ENCODE assay signal across 8 cellular contexts in genomic region chr16:67504190-67505021, GRCh38. TPM values are rescaled to one million over a fixed set of nuclear protein-coding genes. Genes with fewer than 3 reads are reported as not detected.
A peak's percentile ranks its signal among the peaks of the same experiment; 100 is the strongest.
DNase-seq lines count a peak whose midpoint lies in the region; ATAC-seq, FAIRE-seq and TF ChIP-seq lines count a peak whose summit lies in the region.

No MANE protein-coding gene starts in this region.

- H3K36me3 ChIP-seq in GM12878 (ENCODE audit: control insufficient read depth in 2 of 2, insufficient read depth in 2 of 2, low read length in 1 of 2) (no peaks in the 10 kb centered on the region), parathyroid adenoma (ENCODE audit: control insufficient read depth, insufficient read depth, low read length) (no peaks in the 10 kb centered on the region)

- no peak for TF ChIP-seq RAD21 in GM12878 (IDR thresholded peaks at IDR 0.05; ENCODE audit: insufficient read depth, low read depth, low read length)

- H2AFZ ChIP-seq in GM12878 (ENCODE audit: control insufficient read depth, low read depth, low read length) (no peak overlapping the region), parathyroid adenoma (no peak overlapping the region)

- no peak for TF ChIP-seq POLR2A in GM12878 (IDR thresholded peaks at IDR 0.05; ENCODE audit: low read depth, low read length)

- POLR2A ChIA-PET in GM12878 (lab: Charles Lee) = no interaction called here

- SMC1A ChIA-PET in GM12878 (lab: Charles Lee; ENCODE audit: uncharacterized antibody, unreplicated experiment) = interaction anchor here (0.9 to 4.2 kb wide), 3 partner anchors 10 to 16 kb away, joined by 3 to 21 read pairs (median 3); no protein-coding TSS in a partner anchor

- H3K9ac ChIP-seq in GM12878 (ENCODE audit: control insufficient read depth, insufficient read depth, low read length) (no peak overlapping the region), parathyroid adenoma (no peak overlapping the region)

- DNase-seq in NCI-H748 treated with DMSO at 0.1 percent for 48 hours (lab: John Stamatoyannopoulos, UW) (peak; percentile 11), GM12878 (ENCODE audit: low read depth, low spot score) (no peak), NCI-H82 (lab: John Stamatoyannopoulos, UW) (no peak), cortex of kidney (lab: John Stamatoyannopoulos, UW) (no peak)

- BruUV-seq in GM12878 (replicated peaks; lab: Mats Ljungman, UMichigan) = no TSS peak

- 48% methylated on average over 8 of the region's 8 CpGs for WGBS in GM12878 (ENCODE audit: insufficient coverage, insufficient replicate concordance, low lambda C conversion rate, missing lambda C conversion rate)

- no peak for TF ChIP-seq EP300 in GM12878 (IDR thresholded peaks at IDR 0.05; ENCODE audit: borderline replicate concordance in 1 of 2, control insufficient read depth in 1 of 2, low read depth in 2 of 2, low read length in 2 of 2)

- no peaks in the 10 kb centered on the region for H4K20me1 ChIP-seq in GM12878 (ENCODE audit: control insufficient read depth, insufficient read depth)

- H3K4me3 ChIP-seq in GM12878 (no peak overlapping the region), parathyroid adenoma (ENCODE audit: low read depth, low read length) (no peak overlapping the region)

- H3K4me1 ChIP-seq in GM12878 (ENCODE audit: control insufficient read depth, insufficient read depth, low read length) (peaks cover 15% of the 10 kb centered on the region), parathyroid adenoma (no peaks in the 10 kb centered on the region)

- no peaks in the 10 kb centered on the region for H3K9me3 ChIP-seq in GM12878 (replicated peaks; ENCODE audit: control insufficient read depth, insufficient read depth, low read length)
- no peaks in the 10 kb centered on the region for H3K9me3 ChIP-seq in parathyroid adenoma (ENCODE audit: control insufficient read depth, low read length)

- in situ Hi-C loops in GM12878 (cut with MboI) = no loop called here

- H3K4me2 ChIP-seq in GM12878 (ENCODE audit: control insufficient read depth, insufficient read depth) (no peak overlapping the region), parathyroid adenoma (ENCODE audit: low read length) (no peak overlapping the region)

- intact Hi-C loops in GM12878 (cut with micrococcal nuclease; ENCODE audit: unreplicated experiment) = no loop called here

- H3K27me3 ChIP-seq in GM12878 (replicated peaks in 1 of 2; ENCODE audit: control insufficient read depth in 2 of 2, insufficient read depth in 2 of 2, low read length in 1 of 2) = no peaks in the 10 kb centered on the region
- H3K27me3 ChIP-seq in parathyroid adenoma (ENCODE audit: control insufficient read depth, insufficient read depth, low read length) = no peaks in the 10 kb centered on the region

- H3K27ac ChIP-seq in GM12878 (ENCODE audit: control insufficient read depth, insufficient read depth) = no peak overlapping the region
- H3K27ac ChIP-seq in parathyroid adenoma = peak overlapping the region; percentile 39

- ATAC-seq in GM18861 (IDR thresholded peaks at IDR 0.05; ENCODE audit: unreplicated experiment) = peak; percentile 80
- peak; percentile 25; the same call in 2 of the 3 replicates for ATAC-seq in GM12878
- no peak for ATAC-seq in GM19395 (IDR thresholded peaks at IDR 0.05; ENCODE audit: unreplicated experiment)
- no peak for ATAC-seq in HG03565 (IDR thresholded peaks at IDR 0.05; ENCODE audit: unreplicated experiment)

- FAIRE-seq in GM12878 (lab: Jason Lieb, UNC) = peak; percentile 69

- RAD21 ChIA-PET in GM12878 (lab: Charles Lee; ENCODE audit: unreplicated experiment) = interaction anchor here (0.8 to 1.4 kb wide), 2 partner anchors 10 kb away, joined by 3 to 5 read pairs; no protein-coding TSS in a partner anchor

- CTCF ChIA-PET in GM12878 (lab: Yijun Ruan, JAX) = interaction anchor here (0.8 to 3.1 kb wide), 4 partner anchors 10 to 17 kb away, joined by 4 to 18 read pairs (median 10); no protein-coding TSS in a partner anchor

- TF ChIP-seq CTCF in GM12878 (IDR thresholded peaks at IDR 0.05 in 2 of 3, conservative IDR thresholded peaks at IDR 0.05 in 1 of 3; ENCODE audit: control insufficient read depth in 2 of 3, extremely low read depth in 1 of 3, insufficient read depth in 1 of 3, low read depth in 3 of 3, low read length in 3 of 3) = no peak
- no peak for TF ChIP-seq CTCF in parathyroid adenoma (IDR thresholded peaks at IDR 0.05)

- no peaks in the 10 kb centered on the region for H3K79me2 ChIP-seq in GM12878 (ENCODE audit: control insufficient read depth, insufficient read depth, low read length)
- no peaks in the 10 kb centered on the region for H3K79me2 ChIP-seq in parathyroid adenoma

TF ChIP-seq in GM12878, 131 proteins besides CTCF, POLR2A, EP300 and RAD21 (continues in another document):
- TF ChIP-seq EED (IDR thresholded peaks at IDR 0.05; ENCODE audit: low read depth) = 0 out of 2 replicates have a peak, but pooled peaks have one; percentile 21

RNA-seq across cellular contexts. Expression of gene AGRP, which starts 21.1 kb away (rescaled TPM):
- total RNA-seq in GM12878 (2013; cell fraction: nucleolus; rRNA removed) = not detected in 2 replicates
- total RNA-seq in GM12878 (2014; rRNA removed) = not detected in 2 replicates
- not detected in 2 replicates for total RNA-seq in GM12878 (2014; rRNA removed; fragmentation: Illumina TruSeq; extraction: Trizol)
- not detected in 2 replicates for total RNA-seq in GM12878 (2021)
- not detected for polyA plus RNA-seq in GM12878 (2011; ENCODE audit: low read depth)
- polyA plus RNA-seq in GM12878 (2011; rRNA removed) = not detected in 2 replicates
- not detected in 2 replicates for polyA plus RNA-seq in GM12878 (2011; cell fraction: cytosol; rRNA removed)
- polyA plus RNA-seq in GM12878 (2011; cell fraction: nucleus; rRNA removed) = not detected in 2 replicates
- polyA plus RNA-seq in GM12878 (2012) = 0.27 TPM in 1 of 2 replicates, not detected in the other
- not detected in 2 replicates for polyA plus RNA-seq in GM12878 (2014; fragmentation: Illumina TruSeq; extraction: Trizol)
- polyA plus RNA-seq in GM12878 (2014; fragmentation: Nextera tagmentation; extraction: Ambion mirVana) = under 1 TPM; 0.16 to 0.34 TPM
- polyA plus RNA-seq in GM12878 (2014; rRNA removed) = 0.27 TPM in 1 of 2 replicates, not detected in the other
- under 1 TPM; 0.72 to 0.75 TPM for polyA plus RNA-seq in GM12878 (2016; fragmentation: Nextera tagmentation; extraction: Ambion mirVana)
- polyA minus RNA-seq in GM12878 (2011; rRNA and poly(A)+ RNA removed) = not detected in 2 replicates
- polyA minus RNA-seq in GM12878 (2011; cell fraction: cytosol; rRNA and poly(A)+ RNA removed) = not detected in 2 replicates
- polyA minus RNA-seq in GM12878 (2011; cell fraction: nucleus; rRNA and poly(A)+ RNA removed) = not detected in 2 replicates

RNA-seq across cellular contexts. Expression of gene ATP6V0D1, which starts 23.4 kb away (rescaled TPM):
- 17.4 and 19.9 TPM in 2 replicates for total RNA-seq in GM12878 (2013; cell fraction: nucleolus; rRNA removed)
- total RNA-seq in GM12878 (2014; rRNA removed) (72.4 and 73.8 TPM in 2 replicates), GM12878 (2014; rRNA removed; fragmentation: Illumina TruSeq; extraction: Trizol) (41.8 and 50.2 TPM in 2 replicates), GM12878 (2021) (67.7 and 71.6 TPM in 2 replicates)
- polyA plus RNA-seq in GM12878 (2011; ENCODE audit: low read depth) = 36.5 TPM
- polyA plus RNA-seq in GM12878 (2011; rRNA removed) (24.5 and 56.5 TPM in 2 replicates), GM12878 (2014; fragmentation: Illumina TruSeq; extraction: Trizol) (35.1 and 72.2 TPM in 2 replicates), GM12878 (2014; fragmentation: Nextera tagmentation; extraction: Ambion mirVana) (10 to 100 TPM; 28.1 to 30.2 TPM), GM12878 (2014; rRNA removed) (69.0 and 81.4 TPM in 2 replicates), GM12878 (2016; fragmentation: Nextera tagmentation; extraction: Ambion mirVana) (100 to 1,000 TPM; 126 to 141 TPM)
- 108 and 129 TPM in 2 replicates for polyA plus RNA-seq in GM12878 (2011; cell fraction: cytosol; rRNA removed)
- 47.1 and 63.7 TPM in 2 replicates for polyA plus RNA-seq in GM12878 (2011; cell fraction: nucleus; rRNA removed)
- 48.2 and 55.4 TPM in 2 replicates for polyA plus RNA-seq in GM12878 (2012)
- 121 and 140 TPM in 2 replicates for polyA minus RNA-seq in GM12878 (2011; rRNA and poly(A)+ RNA removed)
- polyA minus RNA-seq in GM12878 (2011; cell fraction: cytosol; rRNA and poly(A)+ RNA removed) = 42.8 and 49.1 TPM in 2 replicates
- 13.9 and 24.0 TPM in 2 replicates for polyA minus RNA-seq in GM12878 (2011; cell fraction: nucleus; rRNA and poly(A)+ RNA removed)

RNA-seq across cellular contexts. Expression of gene RIPOR1, which starts 24.2 kb away (rescaled TPM):
- total RNA-seq in GM12878 (2013; cell fraction: nucleolus; rRNA removed) = 30.2 and 35.1 TPM in 2 replicates
- total RNA-seq in GM12878 (2014; rRNA removed) = 5.2 and 7.0 TPM in 2 replicates
- total RNA-seq in GM12878 (2014; rRNA removed; fragmentation: Illumina TruSeq; extraction: Trizol) = 2.6 and 2.8 TPM in 2 replicates
- 28.5 and 37.0 TPM in 2 replicates for total RNA-seq in GM12878 (2021)
- polyA plus RNA-seq in GM12878 (2011; ENCODE audit: low read depth) = 6.2 TPM
- polyA plus RNA-seq in GM12878 (2011; rRNA removed) = 1.2 and 2.0 TPM in 2 replicates
- polyA plus RNA-seq in GM12878 (2011; cell fraction: cytosol; rRNA removed) = 1.1 and 1.9 TPM in 2 replicates
- 23.0 and 23.5 TPM in 2 replicates for polyA plus RNA-seq in GM12878 (2011; cell fraction: nucleus; rRNA removed)
- polyA plus RNA-seq in GM12878 (2012) = 21.5 and 24.4 TPM in 2 replicates
- polyA plus RNA-seq in GM12878 (2014; fragmentation: Illumina TruSeq; extraction: Trizol) = 7.0 and 7.9 TPM in 2 replicates
- under 1 TPM; 0.13 to 0.47 TPM for polyA plus RNA-seq in GM12878 (2014; fragmentation: Nextera tagmentation; extraction: Ambion mirVana)
- 10.5 and 11.6 TPM in 2 replicates for polyA plus RNA-seq in GM12878 (2014; rRNA removed)
- polyA plus RNA-seq in GM12878 (2016; fragmentation: Nextera tagmentation; extraction: Ambion mirVana) = 10 to 100 TPM; 12.9 to 15.9 TPM
- 2.4 and 3.7 TPM in 2 replicates for polyA minus RNA-seq in GM12878 (2011; rRNA and poly(A)+ RNA removed)
- polyA minus RNA-seq in GM12878 (2011; cell fraction: cytosol; rRNA and poly(A)+ RNA removed) = 3.3 and 3.7 TPM in 2 replicates
- polyA minus RNA-seq in GM12878 (2011; cell fraction: nucleus; rRNA and poly(A)+ RNA removed) = 6.7 and 6.8 TPM in 2 replicates

RNA-seq across cellular contexts. Expression of gene CTCF, which starts 57.9 kb away (rescaled TPM):
- 33.8 and 38.5 TPM in 2 replicates for total RNA-seq in GM12878 (2013; cell fraction: nucleolus; rRNA removed)
- 36.7 and 37.3 TPM in 2 replicates for total RNA-seq in GM12878 (2014; rRNA removed)
- 43.8 and 47.9 TPM in 2 replicates for total RNA-seq in GM12878 (2014; rRNA removed; fragmentation: Illumina TruSeq; extraction: Trizol)
- 42.7 and 43.6 TPM in 2 replicates for total RNA-seq in GM12878 (2021)
- 20.5 TPM for polyA plus RNA-seq in GM12878 (2011; ENCODE audit: low read depth)
- 36.1 and 40.1 TPM in 2 replicates for polyA plus RNA-seq in GM12878 (2011; rRNA removed)
- 30.9 and 31.3 TPM in 2 replicates for polyA plus RNA-seq in GM12878 (2011; cell fraction: cytosol; rRNA removed)
- polyA plus RNA-seq in GM12878 (2011; cell fraction: nucleus; rRNA removed) = 20.5 and 25.6 TPM in 2 replicates
- 23.4 and 27.5 TPM in 2 replicates for polyA plus RNA-seq in GM12878 (2012)
- polyA plus RNA-seq in GM12878 (2014; fragmentation: Illumina TruSeq; extraction: Trizol) = 52.8 and 55.0 TPM in 2 replicates
- polyA plus RNA-seq in GM12878 (2014; fragmentation: Nextera tagmentation; extraction: Ambion mirVana) = 10 to 100 TPM in 1 of 2 experiments, 1 to 10 TPM in 1; 9.1 to 18.3 TPM
- 34.7 and 35.8 TPM in 2 replicates for polyA plus RNA-seq in GM12878 (2014; rRNA removed)
- 10 to 100 TPM; 47.5 to 51.6 TPM for polyA plus RNA-seq in GM12878 (2016; fragmentation: Nextera tagmentation; extraction: Ambion mirVana)
- polyA minus RNA-seq in GM12878 (2011; rRNA and poly(A)+ RNA removed) = 47.4 and 57.4 TPM in 2 replicates
- 18.8 and 22.7 TPM in 2 replicates for polyA minus RNA-seq in GM12878 (2011; cell fraction: cytosol; rRNA and poly(A)+ RNA removed)
- polyA minus RNA-seq in GM12878 (2011; cell fraction: nucleus; rRNA and poly(A)+ RNA removed) = 10.6 and 22.3 TPM in 2 replicates

Comparison
In these comparisons a context has a peak if more than half of its experiments do, and no peak if none do; other contexts are left out.
1. ATAC-seq: peak in GM18861 (single experiment) and GM12878 (single experiment); none in GM19395 (single experiment) and HG03565 (single experiment).